In genomic region chr22:43384863-43385262, GRCh38 we compare ENCODE assay signal across 24 cellular contexts. TPM values are rescaled to one million over a fixed set of nuclear protein-coding genes. Genes with fewer than 3 reads are reported as not detected.
DNase-seq lines count a peak whose midpoint lies in the region; ATAC-seq, FAIRE-seq and TF ChIP-seq lines count a peak whose summit lies in the region.
"Had no signal": no experiment of that assay in that cellular context is flagged by ENCODE, and none has a peak within 500 bp of the region (broad histone marks: within the 10 kb centered on the region; RNA-seq: fewer than 3 reads in every experiment).

No MANE protein-coding gene starts in this region.

- H3K4me3 Mint-ChIP-seq in natural killer cell treated with Interleukin-12 subunit alpha and Interleukin-12 subunit beta and Interleukin-15 and Interleukin-18, amount 100 ng/mL, for 72 hours = no peak overlapping the region
- no peak overlapping the region for H3K4me3 Mint-ChIP-seq in natural killer cell
- no peak overlapping the region for H3K4me3 Mint-ChIP-seq in activated CD8-positive, alpha-beta T cell treated with anti-CD3 and anti-CD28 coated beads, Interleukin-2, amount 10 ng/mL, durations not matched to agents 7 days and 5 days
- H3K4me3 Mint-ChIP-seq: CD14-positive monocyte; CD4-positive, alpha-beta T cell; CD8-positive, alpha-beta memory T cell had no signal

- H3K36me3 ChIP-seq in kidney (ENCODE audit: control insufficient read depth in 1 of 2, insufficient read depth in 2 of 2, low read length in 2 of 2) (no peaks in the 10 kb centered on the region), osteoblast (ENCODE audit: insufficient read depth, low read length) (no peaks in the 10 kb centered on the region), sigmoid colon (no peaks in the 10 kb centered on the region)
- H3K36me3 ChIP-seq: BE2C; BLaER1 treated with 17β-estradiol and CSF1 and Interleukin-3, amounts not matched to agents 10 nM and 100 nM had no signal

- no peaks in the 10 kb centered on the region for H3K9me3 Mint-ChIP-seq in natural killer cell treated with Interleukin-12 subunit alpha and Interleukin-12 subunit beta and Interleukin-15 and Interleukin-18, amount 100 ng/mL, for 72 hours
- no peaks in the 10 kb centered on the region for H3K9me3 Mint-ChIP-seq in natural killer cell
- no peaks in the 10 kb centered on the region for H3K9me3 Mint-ChIP-seq in activated CD8-positive, alpha-beta T cell treated with anti-CD3 and anti-CD28 coated beads, Interleukin-2, amount 10 ng/mL, durations not matched to agents 7 days and 5 days (ENCODE audit: insufficient read depth)
- H3K9me3 Mint-ChIP-seq: CD14-positive monocyte; CD4-positive, alpha-beta T cell; CD8-positive, alpha-beta memory T cell; H9 had no signal

- H3K4me3 ChIP-seq in kidney (ENCODE audit: low read length in 2 of 2) = no peak overlapping the region
- no peak overlapping the region for H3K4me3 ChIP-seq in osteoblast (ENCODE audit: insufficient read depth, low read length)
- no peak overlapping the region for H3K4me3 ChIP-seq in sigmoid colon
- H3K4me3 ChIP-seq: A549; BLaER1 treated with 17β-estradiol and CSF1 and Interleukin-3, amounts not matched to agents 10 nM and 100 nM; GM12878; GM23248 had no signal

- H3K27me3 Mint-ChIP-seq in natural killer cell treated with Interleukin-12 subunit alpha and Interleukin-12 subunit beta and Interleukin-15 and Interleukin-18, amount 100 ng/mL, for 72 hours = peaks cover 50 to 54% of the 10 kb centered on the region in 2 donors
- H3K27me3 Mint-ChIP-seq in natural killer cell (ENCODE audit: low read depth in 2 of 2) = peaks cover 46 to 78% of the 10 kb centered on the region in 2 donors
- H3K27me3 Mint-ChIP-seq in activated CD8-positive, alpha-beta T cell treated with anti-CD3 and anti-CD28 coated beads, Interleukin-2, amount 10 ng/mL, durations not matched to agents 7 days and 5 days (ENCODE audit: low read depth) = peaks cover 23% of the 10 kb centered on the region

- no peak overlapping the region for H2AFZ ChIP-seq in osteoblast (ENCODE audit: low read length)
- H2AFZ ChIP-seq: GM23248 had no signal

- H3K27ac Mint-ChIP-seq in natural killer cell treated with Interleukin-12 subunit alpha and Interleukin-12 subunit beta and Interleukin-15 and Interleukin-18, amount 100 ng/mL, for 72 hours = no peak overlapping the region
- H3K27ac Mint-ChIP-seq in natural killer cell = no peak overlapping the region
- H3K27ac Mint-ChIP-seq in activated CD8-positive, alpha-beta T cell treated with anti-CD3 and anti-CD28 coated beads, Interleukin-2, amount 10 ng/mL, durations not matched to agents 7 days and 5 days = no peak overlapping the region
- H3K27ac Mint-ChIP-seq: CD4-positive, alpha-beta T cell; CD8-positive, alpha-beta memory T cell; H9 had no signal

- TF ChIP-seq CTCF in natural killer cell (IDR thresholded peaks at IDR 0.05) = no peak
- no peak for TF ChIP-seq CTCF in kidney (IDR thresholded peaks at IDR 0.05; ENCODE audit: borderline replicate concordance, extremely low read depth, insufficient read depth)
- TF ChIP-seq CTCF in osteoblast (IDR thresholded peaks at IDR 0.05; ENCODE audit: extremely low read depth, low read depth, low read length) = no peak
- TF ChIP-seq CTCF in sigmoid colon (IDR thresholded peaks at IDR 0.05) = no peak

- CTCF ChIA-PET in activated CD8-positive, alpha-beta T cell treated with anti-CD3 and anti-CD28 coated beads, Interleukin-2, amount 10 ng/mL, durations not matched to agents 7 days and 5 days (lab: Charles Lee) = interaction anchor here (0.7 to 7.3 kb wide), 6 partner anchors 35 to 153 kb away, joined by 3 to 43 read pairs (median 4); no protein-coding TSS in a partner anchor

- H3K27me3 ChIP-seq in osteoblast (ENCODE audit: insufficient read depth, low read length) = peaks cover 11% of the 10 kb centered on the region
- peaks cover 0 to 28% (median 15%) of the 10 kb centered on the region in 3 donors for H3K27me3 ChIP-seq in sigmoid colon
- H3K27me3 ChIP-seq: BLaER1 treated with 17β-estradiol and CSF1 and Interleukin-3, amounts not matched to agents 10 nM and 100 nM had no signal

- no peaks in the 10 kb centered on the region for H3K36me3 Mint-ChIP-seq in natural killer cell treated with Interleukin-12 subunit alpha and Interleukin-12 subunit beta and Interleukin-15 and Interleukin-18, amount 100 ng/mL, for 72 hours
- no peaks in the 10 kb centered on the region for H3K36me3 Mint-ChIP-seq in natural killer cell
- no peaks in the 10 kb centered on the region for H3K36me3 Mint-ChIP-seq in activated CD8-positive, alpha-beta T cell treated with anti-CD3 and anti-CD28 coated beads, Interleukin-2, amount 10 ng/mL, durations not matched to agents 7 days and 5 days (ENCODE audit: low read depth)
- H3K36me3 Mint-ChIP-seq: CD14-positive monocyte; CD8-positive, alpha-beta memory T cell had no signal

- no peak overlapping the region for H3K4me2 ChIP-seq in osteoblast (ENCODE audit: insufficient read depth, low read length)

- ATAC-seq in natural killer cell treated with Interleukin-12 subunit alpha and Interleukin-12 subunit beta and Interleukin-15 and Interleukin-18, amount 100 ng/mL, for 72 hours = no peak
- ATAC-seq in natural killer cell (no peak), GM21737 (IDR thresholded peaks at IDR 0.05; ENCODE audit: unreplicated experiment) (no peak), GM18868 (IDR thresholded peaks at IDR 0.05; ENCODE audit: unreplicated experiment) (no peak)
- ATAC-seq in activated CD8-positive, alpha-beta T cell treated with anti-CD3 and anti-CD28 coated beads, Interleukin-2, amount 10 ng/mL, durations not matched to agents 7 days and 5 days = no peak

- no peaks in the 10 kb centered on the region for H3K79me2 ChIP-seq in osteoblast (ENCODE audit: insufficient read depth, low read length)

- H4K20me1 ChIP-seq in osteoblast (ENCODE audit: insufficient read depth, low read length) = no peaks in the 10 kb centered on the region

- intact Hi-C loops in natural killer cell (cut with micrococcal nuclease) = loop anchor here (1.0 to 5.0 kb wide), 4 partner anchors 38 to 1242 kb away; no protein-coding TSS in a partner anchor
- intact Hi-C loops in kidney (cut with DNase I) = no loop called here
- intact Hi-C loops in sigmoid colon (cut with DNase I) = loop anchor here (1.0 to 5.0 kb wide), 3 partner anchors 110 to 497 kb away; no protein-coding TSS in a partner anchor

- POLR2A ChIA-PET in activated CD8-positive, alpha-beta T cell treated with anti-CD3 and anti-CD28 coated beads, Interleukin-2, amount 10 ng/mL, durations not matched to agents 7 days and 5 days (lab: Charles Lee) = no interaction called here

- TF ChIP-seq EP300 in sigmoid colon (IDR thresholded peaks at IDR 0.05) = no peak

- no peak overlapping the region for H3K27ac ChIP-seq in kidney (ENCODE audit: low read depth in 2 of 2, low read length in 2 of 2)
- H3K27ac ChIP-seq in osteoblast (ENCODE audit: low read depth, low read length) = no peak overlapping the region
- no peak overlapping the region for H3K27ac ChIP-seq in sigmoid colon
- H3K27ac ChIP-seq: A549; BLaER1 treated with 17β-estradiol and CSF1 and Interleukin-3, amounts not matched to agents 10 nM and 100 nM; GM23248 had no signal

- no peak for FAIRE-seq in kidney (lab: Jason Lieb, UNC)
- FAIRE-seq: A549, D721Med, GM12878 had no signal

- no peak overlapping the region for H3K9ac ChIP-seq in kidney (ENCODE audit: low read length in 2 of 2)
- H3K9ac ChIP-seq: BLaER1 treated with 17β-estradiol and CSF1 and Interleukin-3, amounts not matched to agents 10 nM and 100 nM; GM23248 had no signal

- H3K9me3 ChIP-seq in kidney (ENCODE audit: control insufficient read depth in 1 of 2, low read length in 2 of 2) = no peaks in the 10 kb centered on the region
- no peaks in the 10 kb centered on the region for H3K9me3 ChIP-seq in osteoblast (ENCODE audit: low read depth, low read length)
- H3K9me3 ChIP-seq in sigmoid colon = no peaks in the 10 kb centered on the region
- H3K9me3 ChIP-seq: A549; BE2C; BLaER1 treated with 17β-estradiol and CSF1 and Interleukin-3, amounts not matched to agents 10 nM and 100 nM had no signal

- H3K4me1 Mint-ChIP-seq in natural killer cell treated with Interleukin-12 subunit alpha and Interleukin-12 subunit beta and Interleukin-15 and Interleukin-18, amount 100 ng/mL, for 72 hours (ENCODE audit: low read depth in 2 of 2) = peaks cover 6 to 8% of the 10 kb centered on the region in 2 donors
- H3K4me1 Mint-ChIP-seq in natural killer cell = peaks cover 0 to 6% of the 10 kb centered on the region in 2 donors
- H3K4me1 Mint-ChIP-seq in activated CD8-positive, alpha-beta T cell treated with anti-CD3 and anti-CD28 coated beads, Interleukin-2, amount 10 ng/mL, durations not matched to agents 7 days and 5 days (ENCODE audit: low read depth) = peaks cover 10% of the 10 kb centered on the region

- WGBS in sigmoid colon, 2 donors = 52 to 67% methylated on average over 5 of the region's 5 CpGs

- no peak for TF ChIP-seq POLR2A in sigmoid colon (IDR thresholded peaks at IDR 0.05)

- H3K4me1 ChIP-seq in kidney (ENCODE audit: control insufficient read depth in 1 of 2, insufficient read depth in 1 of 2, low read depth in 1 of 2, low read length in 2 of 2) (peaks cover 0 to 3% of the 10 kb centered on the region in 2 donors), osteoblast (ENCODE audit: insufficient read depth, low read length) (no peaks in the 10 kb centered on the region), sigmoid colon (peaks cover 0 to 7% (median 3%) of the 10 kb centered on the region in 4 donors)
- H3K4me1 ChIP-seq: A549, BE2C had no signal

- peak; percentile 32 for DNase-seq in natural killer cell treated with Interleukin-12 subunit alpha and Interleukin-12 subunit beta and Interleukin-15 and Interleukin-18, amount 100 ng/mL, for 72 hours (ENCODE audit: low spot score)
- DNase-seq in natural killer cell = no peak
- peak; percentile 46 for DNase-seq in kidney
- DNase-seq in osteoblast (ENCODE audit: insufficient read length, low spot score, missing footprints) = peak; percentile 38
- DNase-seq in sigmoid colon = peak; percentile 52
- no peak for DNase-seq in activated CD8-positive, alpha-beta T cell treated with anti-CD3 and anti-CD28 coated beads, Interleukin-2, amount 10 ng/mL, durations not matched to agents 7 days and 5 days
- DNase-seq: 8988T; ACHN; AML-193; BE2C; CD8-positive, alpha-beta memory T cell; DMS 273 treated with DMSO at 0.1 percent for 48 hours; EL; GM23248 had no signal

RNA-seq across cellular contexts. Expression of gene MPPED1, which starts 27.0 kb away (rescaled TPM):
- total RNA-seq in natural killer cell treated with Interleukin-12 subunit alpha and Interleukin-12 subunit beta and Interleukin-15 and Interleukin-18, amount 100 ng/mL, for 72 hours = not detected
- not detected for total RNA-seq in natural killer cell
- total RNA-seq in kidney = not detected
- polyA plus RNA-seq in kidney (ENCODE audit: insufficient read depth, low read depth, low replicate concordance) = not detected
- total RNA-seq in osteoblast = not detected in 2 replicates
- not detected for total RNA-seq in sigmoid colon
- not detected for polyA plus RNA-seq in sigmoid colon
- total RNA-seq in activated CD8-positive, alpha-beta T cell treated with anti-CD3 and anti-CD28 coated beads, Interleukin-2, amount 10 ng/mL, durations not matched to agents 7 days and 5 days = not detected
- total RNA-seq: CD4-positive, alpha-beta T cell; CD8-positive, alpha-beta memory T cell; GM23248; H4 had no signal
- polyA plus RNA-seq: A549; CD14-positive monocyte; CD8-positive, alpha-beta memory T cell; GM12878; GM23248 had no signal

RNA-seq across cellular contexts. Expression of gene SCUBE1, which starts 41.7 kb away (rescaled TPM):
- total RNA-seq in natural killer cell treated with Interleukin-12 subunit alpha and Interleukin-12 subunit beta and Interleukin-15 and Interleukin-18, amount 100 ng/mL, for 72 hours = under 1 TPM in 1 of 2 donors, not detected in 1; 0.14 TPM
- 1 to 10 TPM in 1 of 3 donors, under 1 TPM in 2; 0.05 to 1.2 (median 0.11) TPM for total RNA-seq in natural killer cell
- 7.1 TPM for total RNA-seq in kidney
- polyA plus RNA-seq in kidney (ENCODE audit: insufficient read depth, low read depth, low replicate concordance) = 2.3 TPM
- 2.1 and 2.2 TPM in 2 replicates for total RNA-seq in osteoblast
- total RNA-seq in sigmoid colon = under 1 TPM; 0.33 to 0.81 (median 0.46) TPM
- 1 to 10 TPM in 1 of 3 donors, under 1 TPM in 2; 0.23 to 1.1 (median 0.60) TPM for polyA plus RNA-seq in sigmoid colon
- under 1 TPM in 1 of 2 experiments, not detected in 1; 0.03 TPM for total RNA-seq in activated CD8-positive, alpha-beta T cell treated with anti-CD3 and anti-CD28 coated beads, Interleukin-2, amount 10 ng/mL, durations not matched to agents 7 days and 5 days
- total RNA-seq: CD4-positive, alpha-beta T cell; GM12878; GM23248 had no signal
- polyA plus RNA-seq: CD8-positive, alpha-beta memory T cell; GM12878; GM23248 had no signal

Comparison
In these comparisons a context has a peak if more than half of its experiments do, and no peak if none do; other contexts are left out.
1. DNase-seq: peak in natural killer cell treated with Interleukin-12 subunit alpha and Interleukin-12 subunit beta and Interleukin-15 and Interleukin-18, amount 100 ng/mL, for 72 hours (single experiment), kidney (single experiment), osteoblast (single experiment) and sigmoid colon (single experiment); none in natural killer cell (single experiment) and activated CD8-positive, alpha-beta T cell treated with anti-CD3 and anti-CD28 coated beads, Interleukin-2, amount 10 ng/mL, durations not matched to agents 7 days and 5 days (single experiment).